16 cellular contexts compared by ENCODE assay signal in genomic region chr1:53060580-53060979, GRCh38. TPM values are rescaled to one million over a fixed set of nuclear protein-coding genes. Genes with fewer than 3 reads are reported as not detected.
DNase-seq lines count a peak whose midpoint lies in the region; ATAC-seq and TF ChIP-seq lines count a peak whose summit lies in the region.
"Had no signal": no experiment of that assay in that cellular context is flagged by ENCODE, and none has a peak within 500 bp of the region (broad histone marks: within the 10 kb centered on the region; RNA-seq: fewer than 3 reads in every experiment).

No MANE protein-coding gene starts in this region.

- ATAC-seq in HG03159 (IDR thresholded peaks at IDR 0.05; ENCODE audit: unreplicated experiment), result no peak
- ATAC-seq: activated CD8-positive, alpha-beta T cell treated with anti-CD3 and anti-CD28 coated beads, Interleukin-2, amount 10 ng/mL, durations not matched to agents 7 days and 5 days; stimulated activated memory B cell treated with anti-CD40 and anti-IgM and Interleukin-4, amounts not matched to agents 10 μg/mL and 1 μg/mL and 100 μg/mL, for 72 hours had no signal

- in situ Hi-C loops in astrocyte of the spinal cord (cut with HindIII; ENCODE audit: low sequenced_read_pairs), result no loop called here

- H3K27ac ChIP-seq in testis (peak overlapping the region in 1 of 2 donors; percentile 92), thyroid gland (peak overlapping the region in 1 of 3 donors; percentile 28)

- WGBS in testis, 2 donors, result 54 to 63% methylated on average over 1 of the region's 1 CpG
- 75 to 83% methylated on average over 1 of the region's 1 CpG for WGBS in thyroid gland, 2 donors

- H3K27me3 ChIP-seq in testis (no peaks in the 10 kb centered on the region), thyroid gland (peaks cover 5% of the 10 kb centered on the region), BE2C (no peaks in the 10 kb centered on the region)

- intact Hi-C loops in testis (cut with DNase I; ENCODE audit: low total_unique reads), result no loop called here
- intact Hi-C loops in thyroid gland (cut with DNase I), result no loop called here

- TF ChIP-seq POLR2A in testis (IDR thresholded peaks at IDR 0.05), result no peak
- no peak for TF ChIP-seq POLR2A in thyroid gland (IDR thresholded peaks at IDR 0.05)

- DNase-seq in GM04503 (ENCODE audit: low read depth) (peak; percentile 92), astrocyte of the spinal cord (ENCODE audit: low read depth, low spot score) (peak; percentile 19), foreskin fibroblast (peak; percentile 71 to 83), testis (peak; percentile 53), thyroid gland (no peak), BE2C (no peak)
- DNase-seq: activated CD8-positive, alpha-beta T cell treated with anti-CD3 and anti-CD28 coated beads, Interleukin-2, amount 10 ng/mL, durations not matched to agents 7 days and 5 days; NCI-H1694 treated with DMSO at 0.1 percent for 48 hours; NCI-H446 treated with DMSO at 0.1 percent for 48 hours; OCI-M1 had no signal

- TF ChIP-seq CTCF in astrocyte of the spinal cord (IDR thresholded peaks at IDR 0.05; ENCODE audit: low read depth, low read length) (no peak), foreskin fibroblast (IDR thresholded peaks at IDR 0.05; ENCODE audit: low read depth, low read length) (no peak), testis (IDR thresholded peaks at IDR 0.05) (no peak), thyroid gland (IDR thresholded peaks at IDR 0.05) (no peak), BE2C (IDR thresholded peaks at IDR 0.05; ENCODE audit: low read depth, low read length) (no peak)

- H3K9me3 ChIP-seq in testis (no peaks in the 10 kb centered on the region), thyroid gland (no peaks in the 10 kb centered on the region), BE2C (no peaks in the 10 kb centered on the region)

- H3K4me1 ChIP-seq in testis (peaks cover 18% of the 10 kb centered on the region), thyroid gland (peaks cover 13 to 18% of the 10 kb centered on the region in 2 donors), BE2C (no peaks in the 10 kb centered on the region)

- no peaks in the 10 kb centered on the region for H3K36me3 ChIP-seq in testis (ENCODE audit: low read depth, missing control alignments)
- H3K36me3 ChIP-seq in thyroid gland, result no peaks in the 10 kb centered on the region
- no peaks in the 10 kb centered on the region for H3K36me3 ChIP-seq in BE2C

- H3K4me3 ChIP-seq in astrocyte of the spinal cord (ENCODE audit: low read depth, low read length) (no peak overlapping the region), foreskin fibroblast (ENCODE audit: low read depth in 1 of 2, low read length in 2 of 2) (peak overlapping the region in 1 of 2 donors; percentile 68), testis (no peak overlapping the region), thyroid gland (replicated peaks in 1 of 3) (no peak overlapping the region), BE2C (ENCODE audit: low read depth, low read length) (no peak overlapping the region)
- H3K4me3 ChIP-seq: smooth muscle cell had no signal

RNA-seq across cellular contexts. Expression of gene PODN, which starts 1.4 kb away (rescaled TPM):
- total RNA-seq in testis (100 to 1,000 TPM in 1 of 2 donors, 10 to 100 TPM in 1; 87.5 to 104 TPM), thyroid gland (100 to 1,000 TPM in 2 of 4 donors, 10 to 100 TPM in 2; 80.8 to 125 (median 101) TPM)
- polyA plus RNA-seq in testis (ENCODE audit: insufficient read depth, low read depth, low replicate concordance), result 69.3 TPM
- polyA plus RNA-seq in BE2C (2012; ENCODE audit: insufficient read depth, insufficient read length, low read depth), result not detected
- total RNA-seq: activated CD8-positive, alpha-beta T cell treated with anti-CD3 and anti-CD28 coated beads, Interleukin-2, amount 10 ng/mL, durations not matched to agents 7 days and 5 days; activated T-helper 2 cell treated with anti-CD3 and anti-CD28 coated beads, Interferon-gamma antibody, Interleukin-2, Interleukin-4, amounts not matched to agents 10 μg/mL and 5 μg/mL and 100 μg/mL, durations not matched to agents 14 hours and 24 hours and 36 hours; G401 had no signal
- polyA plus RNA-seq: keratinocyte had no signal

Comparison
In these comparisons a context has a peak if more than half of its experiments do, and no peak if none do; other contexts are left out.
1. DNase-seq: peak in GM04503 (single experiment), astrocyte of the spinal cord (single experiment), foreskin fibroblast (2 of 2) and testis (single experiment); none in thyroid gland (0 of 2) and BE2C (single experiment).